17 cellular contexts compared by ENCODE assay signal in genomic region chr2:49335546-49335945, GRCh38.
"Had no signal": no experiment of that assay in that cellular context is flagged by ENCODE, and none has a peak within 500 bp of the region (broad histone marks: within the 10 kb centered on the region; RNA-seq: fewer than 3 reads in every experiment).

No MANE protein-coding gene starts in this region.

- DNase-seq: activated CD4-positive, alpha-beta memory T cell treated with anti-CD3 and anti-CD28 coated beads for 36 hours; activated CD4-positive, alpha-beta T cell treated with anti-CD3 and anti-CD28 coated beads for 48 hours; activated naive CD4-positive, alpha-beta T cell treated with Interleukin-2 at 50 U/mL for 16 hours; activated naive CD8-positive, alpha-beta T cell treated with anti-CD3 and anti-CD28 coated beads for 36 hours; activated T-cell treated with anti-CD3 and anti-CD28 coated beads, Interleukin-2, amount 50 U/mL, for 48 hours; effector CD4-positive, alpha-beta T cell; heart left ventricle; islet precursor cell; left cardiac atrium; midbrain; natural killer cell; spleen; stimulated activated CD4-positive, alpha-beta T cell treated with anti-CD3 and anti-CD28 coated beads, Interleukin-4, amount 100 ng/mL, for 1 hour; stimulated activated naive CD4-positive, alpha-beta T cell; testis; trophoblast cell had no signal

- H3K27ac ChIP-seq: heart left ventricle, spleen, testis, vagina had no signal

- ATAC-seq: heart left ventricle, left cardiac atrium, natural killer cell had no signal
